ENCODE assay signal across 8 cellular contexts in the genomic region with DNA sequence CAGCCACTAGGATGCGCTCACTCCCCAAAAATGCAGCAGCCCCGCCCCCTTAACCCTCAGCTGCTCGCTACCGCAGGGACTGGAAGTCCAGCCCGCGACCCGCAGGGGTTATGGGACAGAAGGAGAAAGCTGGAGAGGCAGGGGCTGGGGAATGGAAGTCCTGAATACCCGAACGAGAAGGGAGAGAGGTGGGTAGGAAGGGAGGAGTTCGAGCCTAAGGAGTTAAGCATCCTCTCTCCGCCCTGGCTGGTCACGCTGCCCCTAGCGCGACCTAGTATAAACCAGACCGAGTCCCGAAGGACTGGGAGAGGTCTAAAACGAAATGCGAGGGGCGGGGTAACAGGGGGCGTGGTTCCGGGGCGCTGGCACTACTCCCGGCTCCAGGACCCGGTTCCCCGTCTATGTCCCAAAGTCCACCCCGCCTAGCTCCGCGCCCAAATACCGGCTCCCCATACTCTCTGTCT. TPM values are rescaled to one million over a fixed set of nuclear protein-coding genes. Genes with fewer than 3 reads are reported as not detected.
DNase-seq lines count a peak whose midpoint lies in the region; ATAC-seq and TF ChIP-seq lines count a peak whose summit lies in the region.

No MANE protein-coding gene starts in this region.

- TF ChIP-seq POLR2A in right lobe of liver (IDR thresholded peaks at IDR 0.05) = peak; percentile 64

- DNase-seq in DMS53 treated with DMSO at 0.1 percent for 48 hours (lab: John Stamatoyannopoulos, UW; ENCODE audit: unreplicated experiment) (peak; percentile 66), NCI-H345 (lab: John Stamatoyannopoulos, UW) (peak; percentile 81), ecto neural progenitor cell (ENCODE audit: low spot score) (peak; percentile 94), right lobe of liver (peak; percentile 91 to 95 (median 93))
- peak; percentile 80 to 84 for DNase-seq in activated CD4-positive, alpha-beta T cell treated with anti-CD3 and anti-CD28 coated beads, Interleukin-2, amount 50 U/mL, for 48 hours
- peak; percentile 78 for DNase-seq in stimulated activated CD4-positive, alpha-beta T cell treated with anti-CD3 and anti-CD28 coated beads, Interleukin-4, amount 100 ng/mL, for 1 hour

- peak overlapping the region; percentile 81 to 85 (median 83) for H3K27ac ChIP-seq in right lobe of liver

- peaks cover 8 to 39% (median 15%) of the 10 kb centered on the region in 4 donors for H3K36me3 ChIP-seq in right lobe of liver

- peak overlapping the region; percentile 53 to 81 (median 68) for H3K4me3 ChIP-seq in right lobe of liver

- peaks cover 0 to 9% (median 2%) of the 10 kb centered on the region in 4 donors for H3K4me1 ChIP-seq in right lobe of liver

- ATAC-seq in HG02571 (IDR thresholded peaks at IDR 0.05; ENCODE audit: unreplicated experiment) (peak; percentile 37), right lobe of liver (peak; percentile 85 to 89 (median 88)), GM18861 (IDR thresholded peaks at IDR 0.05; ENCODE audit: unreplicated experiment) (no peak)

- TF ChIP-seq CTCF in right lobe of liver (IDR thresholded peaks at IDR 0.05) = peak; percentile 53 to 70 (median 64)

- intact Hi-C loops in right lobe of liver (cut with DNase I) = no loop called here

- no peaks in the 10 kb centered on the region for H3K9me3 ChIP-seq in right lobe of liver

- 0% methylated on average over 4 of the region's 29 CpGs for WGBS in right lobe of liver (ENCODE audit: insufficient coverage, low coverage, low lambda C conversion rate, missing lambda C conversion rate)

- H3K27me3 ChIP-seq in right lobe of liver = no peaks in the 10 kb centered on the region

RNA-seq across cellular contexts. Expression of a gene that starts 0.4 kb away (rescaled TPM):
- 10 to 100 TPM; 16.3 to 27.5 (median 19.1) TPM for total RNA-seq in right lobe of liver

RNA-seq across cellular contexts. Expression of a gene that starts 6.4 kb away (rescaled TPM):
- total RNA-seq in right lobe of liver = under 1 TPM in 2 of 6 experiments, not detected in 4; 0.33 to 0.56 TPM

RNA-seq across cellular contexts. Expression of a gene that starts 6.8 kb away (rescaled TPM):
- 100 to 1,000 TPM in 1 of 6 experiments, 10 to 100 TPM in 5; 36.7 to 123 (median 62.0) TPM for total RNA-seq in right lobe of liver

RNA-seq across cellular contexts. Expression of a gene that starts 8.0 kb away (rescaled TPM):
- total RNA-seq in right lobe of liver = not detected

RNA-seq across cellular contexts. Expression of a gene that starts 10.3 kb away (rescaled TPM):
- total RNA-seq in right lobe of liver = 1 to 10 TPM; 3.2 to 8.5 (median 4.3) TPM
